Comparison of ENCODE assay signal across 22 cellular contexts in genomic region chr10:25492680-25493079, GRCh38.
DNase-seq lines count a peak whose midpoint lies in the region; ATAC-seq, FAIRE-seq and TF ChIP-seq lines count a peak whose summit lies in the region.
"Had no signal": no experiment of that assay in that cellular context is flagged by ENCODE, and none has a peak within 500 bp of the region (broad histone marks: within the 10 kb centered on the region; RNA-seq: fewer than 3 reads in every experiment).

No MANE protein-coding gene starts in this region.

- H3K9me2 ChIP-seq in PC-3 (replicated peaks; ENCODE audit: low read length) = no peaks in the 10 kb centered on the region

- H3K27me3 ChIP-seq in PC-3 (ENCODE audit: low read length) (peaks cover 10% of the 10 kb centered on the region), endodermal cell (ENCODE audit: control insufficient read depth, insufficient read depth, low read length, poor library complexity, severe bottlenecking) (no peaks in the 10 kb centered on the region), neural progenitor cell (no peaks in the 10 kb centered on the region)
- H3K27me3 ChIP-seq: BLaER1 had no signal

- H3F3A ChIP-seq in PC-3 (ENCODE audit: low read length, unreplicated experiment) (peaks cover 6% of the 10 kb centered on the region), neural progenitor cell (ENCODE audit: low read depth) (peaks cover 19% of the 10 kb centered on the region)

- H3K4me2 ChIP-seq in PC-3 (ENCODE audit: low read length) = peak overlapping the region; percentile 63; the same call in 1 of the 2 replicates
- peak overlapping the region; percentile 37 for H3K4me2 ChIP-seq in neural progenitor cell
- H3K4me2 ChIP-seq: BLaER1, KMS-11 had no signal

- POLR2A ChIA-PET in PC-3 (lab: Charles Lee; ENCODE audit: unreplicated experiment) = no interaction called here

- H3K4me3 Mint-ChIP-seq in endodermal cell (no peak overlapping the region), neural progenitor cell (peak overlapping the region; percentile 60), HFFc6 (no peak overlapping the region)
- H3K4me3 Mint-ChIP-seq: activated CD4-positive, alpha-beta memory T cell treated with anti-CD3 and anti-CD28 coated beads, Interleukin-2, amount 10 ng/mL, durations not matched to agents 7 days and 5 days; naive thymus-derived CD8-positive, alpha-beta T cell; stimulated activated naive B cell treated with anti-CD40 and anti-IgM and Interleukin-4, amounts not matched to agents 10 μg/mL and 1 μg/mL and 100 μg/mL, for 72 hours; T-helper 2 cell treated with Interferon-gamma antibody and Interleukin-4, amounts not matched to agents 5 μg/mL and 100 μg/mL, for 36 hours; type B pancreatic cell had no signal

- ATAC-seq in PC-3 = no peak
- ATAC-seq in left colon = no peak
- ATAC-seq: naive thymus-derived CD8-positive, alpha-beta T cell; stimulated activated naive B cell treated with anti-CD40 and anti-IgM and Interleukin-4, amounts not matched to agents 10 μg/mL and 1 μg/mL and 100 μg/mL, for 72 hours had no signal

- 0 out of 2 replicates have a peak overlapping the region, but pooled peaks have one; percentile 91 for H3K27ac ChIP-seq in PC-3 (ENCODE audit: low read length)
- H3K27ac ChIP-seq in endodermal cell (ENCODE audit: low read depth, low read length) = peak overlapping the region; percentile 87
- H3K27ac ChIP-seq in neural progenitor cell = peak overlapping the region; percentile 10
- H3K27ac ChIP-seq: BLaER1, KMS-11 had no signal

- FAIRE-seq in G401.6 (lab: Jason Lieb, UNC) = peak; percentile 76
- FAIRE-seq: HTR-8/SVneo had no signal

- H2AFZ ChIP-seq in PC-3 (ENCODE audit: low read length) (no peak overlapping the region), neural progenitor cell (replicated peaks) (no peak overlapping the region)

- H3K27me3 Mint-ChIP-seq in endodermal cell (ENCODE audit: insufficient read depth) (no peaks in the 10 kb centered on the region), neural progenitor cell (ENCODE audit: insufficient read depth, low read depth) (no peaks in the 10 kb centered on the region), HFFc6 (ENCODE audit: insufficient read depth) (no peaks in the 10 kb centered on the region)
- H3K27me3 Mint-ChIP-seq: activated CD4-positive, alpha-beta memory T cell treated with anti-CD3 and anti-CD28 coated beads, Interleukin-2, amount 10 ng/mL, durations not matched to agents 7 days and 5 days; stimulated activated naive B cell treated with anti-CD40 and anti-IgM and Interleukin-4, amounts not matched to agents 10 μg/mL and 1 μg/mL and 100 μg/mL, for 72 hours; type B pancreatic cell had no signal

- H3K36me3 ChIP-seq in PC-3 (ENCODE audit: low read depth, low read length) (no peaks in the 10 kb centered on the region), endodermal cell (ENCODE audit: control insufficient read depth, insufficient read depth, low read length) (no peaks in the 10 kb centered on the region), neural progenitor cell (no peaks in the 10 kb centered on the region)
- H3K36me3 ChIP-seq: BLaER1 had no signal

- CTCF ChIA-PET in PC-3 (lab: Charles Lee) = no interaction called here

- H3K4me3 ChIP-seq in PC-3 (ENCODE audit: low read length) = no peak overlapping the region
- no peak overlapping the region for H3K4me3 ChIP-seq in endodermal cell (ENCODE audit: low read length)
- H3K4me3 ChIP-seq in neural progenitor cell = no peak overlapping the region
- H3K4me3 ChIP-seq: BLaER1 had no signal

- intact Hi-C loops in PC-3 (cut with micrococcal nuclease) (no loop called here), left colon (cut with DNase I, micrococcal nuclease) (no loop called here)

- H3K9me3 Mint-ChIP-seq in endodermal cell (no peaks in the 10 kb centered on the region), neural progenitor cell (no peaks in the 10 kb centered on the region), HFFc6 (peaks cover 21% of the 10 kb centered on the region)
- H3K9me3 Mint-ChIP-seq: stimulated activated naive B cell treated with anti-CD40 and anti-IgM and Interleukin-4, amounts not matched to agents 10 μg/mL and 1 μg/mL and 100 μg/mL, for 72 hours; type B pancreatic cell had no signal

- no peak for TF ChIP-seq CTCF in PC-3 (conservative IDR thresholded peaks at IDR 0.05; ENCODE audit: low read depth, low read length)
- TF ChIP-seq CTCF in endodermal cell (conservative IDR thresholded peaks at IDR 0.05) = no peak
- no peak for TF ChIP-seq CTCF in neural progenitor cell (IDR thresholded peaks at IDR 0.05)
- TF ChIP-seq CTCF in HFFc6 (IDR thresholded peaks at IDR 0.05) = no peak

- peaks cover 10% of the 10 kb centered on the region for H3K4me1 ChIP-seq in PC-3 (ENCODE audit: insufficient read depth, low read length)
- H3K4me1 ChIP-seq in endodermal cell (ENCODE audit: control insufficient read depth, insufficient read depth, low read length) = peaks cover 13% of the 10 kb centered on the region
- peaks cover 25% of the 10 kb centered on the region for H3K4me1 ChIP-seq in neural progenitor cell
- H3K4me1 ChIP-seq: BLaER1 had no signal

- H3K4me1 Mint-ChIP-seq in endodermal cell (peaks cover 38% of the 10 kb centered on the region), neural progenitor cell (peaks cover 46% of the 10 kb centered on the region), HFFc6 (ENCODE audit: low read depth) (no peaks in the 10 kb centered on the region)
- H3K4me1 Mint-ChIP-seq: activated CD4-positive, alpha-beta memory T cell treated with anti-CD3 and anti-CD28 coated beads, Interleukin-2, amount 10 ng/mL, durations not matched to agents 7 days and 5 days; naive thymus-derived CD8-positive, alpha-beta T cell; stimulated activated naive B cell treated with anti-CD40 and anti-IgM and Interleukin-4, amounts not matched to agents 10 μg/mL and 1 μg/mL and 100 μg/mL, for 72 hours had no signal

- peak overlapping the region; percentile 96 for H3K27ac Mint-ChIP-seq in endodermal cell
- peak overlapping the region; percentile 96 for H3K27ac Mint-ChIP-seq in neural progenitor cell
- H3K27ac Mint-ChIP-seq in HFFc6 = no peak overlapping the region
- H3K27ac Mint-ChIP-seq: activated CD4-positive, alpha-beta memory T cell treated with anti-CD3 and anti-CD28 coated beads, Interleukin-2, amount 10 ng/mL, durations not matched to agents 7 days and 5 days; naive thymus-derived CD8-positive, alpha-beta T cell; stimulated activated naive B cell treated with anti-CD40 and anti-IgM and Interleukin-4, amounts not matched to agents 10 μg/mL and 1 μg/mL and 100 μg/mL, for 72 hours; T-helper 2 cell treated with Interferon-gamma antibody and Interleukin-4, amounts not matched to agents 5 μg/mL and 100 μg/mL, for 36 hours; type B pancreatic cell had no signal

- H3K9ac ChIP-seq in PC-3 (ENCODE audit: low read length) (no peak overlapping the region), endodermal cell (ENCODE audit: extremely low read depth, low read length, poor library complexity, severe bottlenecking) (no peak overlapping the region), neural progenitor cell (no peak overlapping the region)
- H3K9ac ChIP-seq: BLaER1, KMS-11 had no signal

- H3K79me2 ChIP-seq in PC-3 (ENCODE audit: low read length) = no peaks in the 10 kb centered on the region
- no peaks in the 10 kb centered on the region for H3K79me2 ChIP-seq in neural progenitor cell (ENCODE audit: low read depth)

- BruUV-seq in PC-3 (replicated peaks; lab: Mats Ljungman, UMichigan) = no TSS peak

- H3K36me3 Mint-ChIP-seq in endodermal cell (ENCODE audit: low read depth) = no peaks in the 10 kb centered on the region
- H3K36me3 Mint-ChIP-seq in neural progenitor cell = no peaks in the 10 kb centered on the region
- no peaks in the 10 kb centered on the region for H3K36me3 Mint-ChIP-seq in HFFc6 (ENCODE audit: low read depth)
- H3K36me3 Mint-ChIP-seq: naive thymus-derived CD8-positive, alpha-beta T cell; stimulated activated naive B cell treated with anti-CD40 and anti-IgM and Interleukin-4, amounts not matched to agents 10 μg/mL and 1 μg/mL and 100 μg/mL, for 72 hours; type B pancreatic cell had no signal

- H3K9me3 ChIP-seq in PC-3 (ENCODE audit: low read length) (no peaks in the 10 kb centered on the region), endodermal cell (ENCODE audit: control insufficient read depth, low read length) (no peaks in the 10 kb centered on the region), neural progenitor cell (ENCODE audit: low read depth) (no peaks in the 10 kb centered on the region)
- H3K9me3 ChIP-seq: BLaER1 had no signal

- no peak for DNase-seq in PC-3
- no peak for DNase-seq in endodermal cell
- DNase-seq in neural progenitor cell (ENCODE audit: low spot score) = no peak
- no peak for DNase-seq in left colon
- DNase-seq in middle frontal gyrus (ENCODE audit: extremely low spot score, low spot score) = no peak
- DNase-seq in HFFc6 = no peak
- no peak for DNase-seq in DMS 273 treated with DMSO at 0.1 percent for 48 hours (lab: John Stamatoyannopoulos, UW)
- DNase-seq: activated CD4-positive, alpha-beta memory T cell treated with anti-CD3 and anti-CD28 coated beads, Interleukin-2, amount 10 ng/mL, durations not matched to agents 7 days and 5 days; activated CD8-positive, alpha-beta memory T cell treated with anti-CD3 and anti-CD28 coated beads, Interleukin-2, amount 50 U/mL, for 4 hours; activated naive CD4-positive, alpha-beta T cell treated with Interleukin-2 at 50 U/mL for 16 hours; DMS53; MM.1S; naive thymus-derived CD8-positive, alpha-beta T cell; NCI-H2029; SHP77; stimulated activated naive B cell treated with anti-CD40 and anti-IgM and Interleukin-4, amounts not matched to agents 10 μg/mL and 1 μg/mL and 100 μg/mL, for 72 hours had no signal

- H4K20me1 ChIP-seq in PC-3 (ENCODE audit: low read length) = no peaks in the 10 kb centered on the region
- no peaks in the 10 kb centered on the region for H4K20me1 ChIP-seq in neural progenitor cell (ENCODE audit: low read depth)
- H4K20me1 ChIP-seq: BLaER1 had no signal

Comparison
In these comparisons a context has a peak if more than half of its experiments do, and no peak if none do; other contexts are left out.
1. H3K27ac ChIP-seq: peak in every context shown above with its lines; median percentile 91 in PC-3; 87 in endodermal cell; 10 in neural progenitor cell.